Comparison of ENCODE assay signal across 11 cellular contexts in genomic region chr6:161836643-161837448, GRCh38.
DNase-seq lines count a peak whose midpoint lies in the region; ATAC-seq and TF ChIP-seq lines count a peak whose summit lies in the region.
"Had no signal": no experiment of that assay in that cellular context is flagged by ENCODE, and none has a peak within 500 bp of the region (broad histone marks: within the 10 kb centered on the region; RNA-seq: fewer than 3 reads in every experiment).

No MANE protein-coding gene starts in this region.

- H3K9me3 ChIP-seq in BE2C (no peaks in the 10 kb centered on the region), mucosa of descending colon (no peaks in the 10 kb centered on the region)
- H3K9me3 ChIP-seq: Caco-2 had no signal

- DNase-seq in BE2C (no peak), NCI-H146 (lab: John Stamatoyannopoulos, UW) (peak; percentile 29), choroid plexus epithelial cell (ENCODE audit: low read depth) (peak; percentile 60), mucosa of descending colon (peak in 1 of 3 donors; percentile 23), glomerular visceral epithelial cell (ENCODE audit: extremely low spot score) (no peak), middle frontal gyrus (ENCODE audit: extremely low spot score, low spot score) (no peak)
- DNase-seq: Caco-2, KG1, NCI-H510A had no signal

- H3K4me1 ChIP-seq in BE2C: peaks cover 4% of the 10 kb centered on the region
- H3K4me1 ChIP-seq in mucosa of descending colon (ENCODE audit: low read depth): peaks cover 3% of the 10 kb centered on the region
- H3K4me1 ChIP-seq: Caco-2 had no signal

- peak; percentile 47 for TF ChIP-seq CTCF in BE2C (IDR thresholded peaks at IDR 0.05; ENCODE audit: low read depth, low read length)
- TF ChIP-seq CTCF in choroid plexus epithelial cell (conservative IDR thresholded peaks at IDR 0.05; ENCODE audit: low read depth, low read length): peak; percentile 80
- TF ChIP-seq CTCF in mucosa of descending colon (IDR thresholded peaks at IDR 0.05): no peak

- intact Hi-C loops in mucosa of descending colon (cut with DNase I, micrococcal nuclease): no loop called here

- H3K4me3 ChIP-seq in BE2C (ENCODE audit: low read depth, low read length): no peak overlapping the region
- no peak overlapping the region for H3K4me3 ChIP-seq in choroid plexus epithelial cell (ENCODE audit: low read depth, low read length)
- no peak overlapping the region for H3K4me3 ChIP-seq in mucosa of descending colon

- ATAC-seq in mucosa of descending colon: peak; percentile 48
- ATAC-seq in GM21360 (IDR thresholded peaks at IDR 0.05; ENCODE audit: unreplicated experiment): no peak
- no peak for ATAC-seq in GM19351 (IDR thresholded peaks at IDR 0.05; ENCODE audit: unreplicated experiment)

- no peaks in the 10 kb centered on the region for H3K27me3 ChIP-seq in BE2C

- H3K36me3 ChIP-seq in BE2C: no peaks in the 10 kb centered on the region
- H3K36me3 ChIP-seq in mucosa of descending colon (ENCODE audit: low read depth): no peaks in the 10 kb centered on the region

Comparison
In these comparisons a context has a peak if more than half of its experiments do, and no peak if none do; other contexts are left out.
1. DNase-seq: peak in NCI-H146 (single experiment) and choroid plexus epithelial cell (single experiment); none in BE2C (single experiment), glomerular visceral epithelial cell (single experiment) and middle frontal gyrus (single experiment).